8 cellular contexts compared by ENCODE assay signal in genomic region chr15:78264304-78265136, GRCh38. TPM values are rescaled to one million over a fixed set of nuclear protein-coding genes. Genes with fewer than 3 reads are reported as not detected.
DNase-seq lines count a peak whose midpoint lies in the region; ATAC-seq and TF ChIP-seq lines count a peak whose summit lies in the region.

Gene DNAJA4, plus strand, starts transcription at chr15:78264562. Its CDS starts 202 bp downstream, at chr15:78264764.

- H3K27ac Mint-ChIP-seq in activated naive CD8-positive, alpha-beta T cell treated with anti-CD3 and anti-CD28 coated beads, Interleukin-2, amount 50 U/mL, for 24 hours, result peak within 1 kb of the TSS; percentile 91

- H3K27me3 ChIP-seq in GM06990 (replicated peaks; ENCODE audit: control insufficient read depth, insufficient read depth, low read length), result no peaks in the 10 kb centered on the region
- no peaks in the 10 kb centered on the region for H3K27me3 ChIP-seq in upper lobe of right lung

- peak within 1 kb of the TSS; percentile 58 for H3K27ac ChIP-seq in upper lobe of right lung

- H3K4me3 Mint-ChIP-seq in activated naive CD8-positive, alpha-beta T cell treated with anti-CD3 and anti-CD28 coated beads, Interleukin-2, amount 50 U/mL, for 24 hours, result peak within 1 kb of the TSS; percentile 89

- H3K36me3 ChIP-seq in GM06990 (ENCODE audit: control insufficient read depth, insufficient read depth, low read length), result no peaks in the 10 kb centered on the region
- no peaks in the 10 kb centered on the region for H3K36me3 ChIP-seq in upper lobe of right lung

- H3K4me1 ChIP-seq in upper lobe of right lung, result no peaks in the 10 kb centered on the region

- no peak for TF ChIP-seq CTCF in GM06990 (IDR thresholded peaks at IDR 0.05; ENCODE audit: insufficient read depth, low read length, poor library complexity, severe bottlenecking)
- peak; percentile 25 for TF ChIP-seq CTCF in upper lobe of right lung (IDR thresholded peaks at IDR 0.05)

- H3K9me3 Mint-ChIP-seq in activated naive CD8-positive, alpha-beta T cell treated with anti-CD3 and anti-CD28 coated beads, Interleukin-2, amount 50 U/mL, for 24 hours, result no peaks in the 10 kb centered on the region

- intact Hi-C loops in left cardiac atrium (cut with DNase I) (no loop called here), upper lobe of right lung (cut with DNase I) (no loop called here)

- DNase-seq in GM06990 (ENCODE audit: extremely low read depth, insufficient read length) (peak; percentile 57), RPMI7951 (ENCODE audit: low read depth) (peak; percentile 20), left cardiac atrium (peak; percentile 76), renal cortical epithelial cell (ENCODE audit: low read depth) (no peak), upper lobe of right lung (peak; percentile 80), SIG-M5 treated with dmso at 0.1 percent for 504 hours (lab: John Stamatoyannopoulos, UW; ENCODE audit: unreplicated experiment) (no peak), NCI-H1694 (lab: John Stamatoyannopoulos, UW) (no peak)
- peak; percentile 64 for DNase-seq in activated naive CD8-positive, alpha-beta T cell treated with anti-CD3 and anti-CD28 coated beads, Interleukin-2, amount 50 U/mL, for 24 hours

- peak; percentile 75 for ATAC-seq in activated naive CD8-positive, alpha-beta T cell treated with anti-CD3 and anti-CD28 coated beads, Interleukin-2, amount 50 U/mL, for 24 hours
- ATAC-seq in left cardiac atrium (peak; percentile 61 to 74), upper lobe of right lung (peak; percentile 79)

- peaks cover 27% of the 10 kb centered on the region for H3K4me1 Mint-ChIP-seq in activated naive CD8-positive, alpha-beta T cell treated with anti-CD3 and anti-CD28 coated beads, Interleukin-2, amount 50 U/mL, for 24 hours

- H3K4me3 ChIP-seq in GM06990 (replicated peaks; ENCODE audit: low read depth, low read length) (peak within 1 kb of the TSS; percentile 59), upper lobe of right lung (peak within 1 kb of the TSS; percentile 70)

- H3K27me3 Mint-ChIP-seq in activated naive CD8-positive, alpha-beta T cell treated with anti-CD3 and anti-CD28 coated beads, Interleukin-2, amount 50 U/mL, for 24 hours, result no peaks in the 10 kb centered on the region

- peaks cover 9% of the 10 kb centered on the region for H3K36me3 Mint-ChIP-seq in activated naive CD8-positive, alpha-beta T cell treated with anti-CD3 and anti-CD28 coated beads, Interleukin-2, amount 50 U/mL, for 24 hours (ENCODE audit: low read depth)

- H3K9me3 ChIP-seq in upper lobe of right lung, result no peaks in the 10 kb centered on the region

RNA-seq across cellular contexts. Expression of gene DNAJA4, which starts in this region (rescaled TPM):
- total RNA-seq in RPMI7951 (2014; rRNA removed; shearing (Covaris generic)), result 0.59 and 1.6 TPM in 2 replicates
- total RNA-seq in left cardiac atrium (100 to 1,000 TPM; 116 to 171 TPM), renal cortical epithelial cell (3.3 and 11.1 TPM in 2 replicates), upper lobe of right lung (17.9 TPM)

Comparison
In these comparisons a context has a peak if more than half of its experiments do, and no peak if none do; other contexts are left out.
1. DNase-seq: peak in GM06990 (single experiment), RPMI7951 (single experiment), activated naive CD8-positive, alpha-beta T cell treated with anti-CD3 and anti-CD28 coated beads, Interleukin-2, amount 50 U/mL, for 24 hours (single experiment), left cardiac atrium (single experiment) and upper lobe of right lung (single experiment); none in renal cortical epithelial cell (single experiment), SIG-M5 treated with dmso at 0.1 percent for 504 hours (single experiment) and NCI-H1694 (single experiment).
2. Peak in every context shown above with its lines, with median percentiles within 50 percentile points of each other: ATAC-seq.